In the genomic region with DNA sequence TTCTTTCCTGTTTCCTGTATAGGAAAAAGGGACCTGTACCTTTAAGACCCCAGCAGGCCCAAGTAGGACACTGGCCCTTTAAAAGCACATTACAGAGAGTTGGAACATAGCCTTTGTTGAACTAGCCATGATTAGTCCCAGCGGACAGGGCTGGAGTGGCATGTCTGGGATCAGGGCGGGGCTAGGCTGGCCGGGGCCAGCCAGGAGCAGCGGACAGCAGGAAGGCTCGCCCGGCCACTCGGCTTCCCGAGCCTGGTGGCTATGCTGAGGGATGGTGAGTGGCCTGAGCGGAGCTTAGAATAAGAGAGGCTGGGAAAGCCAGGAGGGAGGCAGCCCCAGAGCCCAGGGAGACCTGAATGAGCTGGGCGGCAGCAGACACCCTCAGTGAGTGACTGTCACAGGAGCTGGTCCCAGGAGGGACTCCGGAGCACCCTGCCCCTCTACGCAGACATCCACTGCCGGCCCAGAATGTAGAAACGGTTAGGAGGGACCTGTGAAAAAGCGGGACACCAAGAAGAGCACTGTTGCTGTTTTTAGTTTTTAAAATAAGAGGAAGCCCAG, we compare ENCODE assay signal across 8 cellular contexts.
DNase-seq lines count a peak whose midpoint lies in the region; ATAC-seq and TF ChIP-seq lines count a peak whose summit lies in the region.

No MANE protein-coding gene starts in this region.

- peak; percentile 34 for DNase-seq in COLO668 (lab: John Stamatoyannopoulos, UW; ENCODE audit: unreplicated experiment)
- peak; percentile 52 for DNase-seq in NCI-H510A treated with DMSO at 0.1 percent for 48 hours (lab: John Stamatoyannopoulos, UW)
- DNase-seq in lower leg skin (ENCODE audit: low spot score in 2 of 2), result peak; percentile 62 to 93
- peak; percentile 89 to 96 for DNase-seq in tibial artery
- no peak for DNase-seq in activated CD8-positive, alpha-beta memory T cell treated with anti-CD3 and anti-CD28 coated beads, Interleukin-2, amount 50 U/mL, for 48 hours
- no peak for DNase-seq in germinal center (ENCODE audit: low spot score)

- intact Hi-C loops in lower leg skin (cut with DNase I; ENCODE audit: low total_unique reads) (no loop called here), tibial artery (cut with DNase I; ENCODE audit: low total_unique reads) (no loop called here)

- TF ChIP-seq CTCF in lower leg skin (IDR thresholded peaks at IDR 0.05) (no peak), tibial artery (IDR thresholded peaks at IDR 0.05) (peak; percentile 30 to 52)

- H3K9me3 ChIP-seq in duodenal mucosa (ENCODE audit: control insufficient read depth in 1 of 2, low read length in 2 of 2) (no peaks in the 10 kb centered on the region), tibial artery (no peaks in the 10 kb centered on the region)

- ATAC-seq in GM21723 (IDR thresholded peaks at IDR 0.05; ENCODE audit: unreplicated experiment), result no peak

- no peaks in the 10 kb centered on the region for H3K27me3 ChIP-seq in duodenal mucosa (ENCODE audit: control insufficient read depth in 1 of 2, insufficient read depth in 2 of 2, low read length in 2 of 2)
- H3K27me3 ChIP-seq in tibial artery, result no peaks in the 10 kb centered on the region

- H3K4me3 ChIP-seq in duodenal mucosa (ENCODE audit: low read depth in 1 of 2, low read length in 2 of 2) (peak overlapping the region; percentile 77 to 78), lower leg skin (ENCODE audit: low read depth, poor library complexity, severe bottlenecking) (peak overlapping the region; percentile 13), tibial artery (peak overlapping the region; percentile 59 to 61)

- no peak for TF ChIP-seq POLR2A in lower leg skin (IDR thresholded peaks at IDR 0.05)

- H3K4me1 ChIP-seq in duodenal mucosa (ENCODE audit: control insufficient read depth in 1 of 2, insufficient read depth in 2 of 2, low read length in 2 of 2), result peaks cover 63 to 71% of the 10 kb centered on the region in 2 donors
- peaks cover 6 to 95% (median 91%) of the 10 kb centered on the region in 4 donors for H3K4me1 ChIP-seq in tibial artery

- WGBS in lower leg skin, 2 donors, result 44 to 45% methylated on average over 15 of the region's 15 CpGs

- H3K9ac ChIP-seq in duodenal mucosa (ENCODE audit: low read depth in 1 of 2, low read length in 2 of 2), result peak overlapping the region; percentile 72 to 90

- peak overlapping the region; percentile 85 for H3K27ac ChIP-seq in duodenal mucosa (ENCODE audit: low read depth, low read length)
- H3K27ac ChIP-seq in tibial artery, result peak overlapping the region; percentile 91 to 93

- peaks cover 0 to 4% of the 10 kb centered on the region in 2 donors for H3K36me3 ChIP-seq in duodenal mucosa (ENCODE audit: control insufficient read depth in 1 of 2, insufficient read depth in 2 of 2, low read length in 2 of 2)
- H3K36me3 ChIP-seq in tibial artery, result no peaks in the 10 kb centered on the region

Comparison
In these comparisons a context has a peak if more than half of its experiments do, and no peak if none do; other contexts are left out.
1. DNase-seq: peak in COLO668 (single experiment), NCI-H510A treated with DMSO at 0.1 percent for 48 hours (single experiment), lower leg skin (2 of 2) and tibial artery (2 of 2); none in activated CD8-positive, alpha-beta memory T cell treated with anti-CD3 and anti-CD28 coated beads, Interleukin-2, amount 50 U/mL, for 48 hours (single experiment) and germinal center (single experiment).
2. H3K4me3 ChIP-seq: peak in every context shown above with its lines; median percentile 78 in duodenal mucosa; 60 in tibial artery; 13 in lower leg skin.
3. CTCF ChIP-seq: peak in tibial artery (2 of 2); none in lower leg skin (0 of 3).